ENCODE assay signal across 9 cellular contexts in genomic region chr4:88672987-88673386, GRCh38. TPM values are rescaled to one million over a fixed set of nuclear protein-coding genes. Genes with fewer than 3 reads are reported as not detected.
A peak's percentile ranks its signal among the peaks of the same experiment; 100 is the strongest.
DNase-seq lines count a peak whose midpoint lies in the region; ATAC-seq, FAIRE-seq and TF ChIP-seq lines count a peak whose summit lies in the region.
"Had no signal": no experiment of that assay in that cellular context is flagged by ENCODE, and none has a peak within 500 bp of the region (broad histone marks: within the 10 kb centered on the region; RNA-seq: fewer than 3 reads in every experiment).

No MANE protein-coding gene starts in this region.

- TF ChIP-seq CTCF in D721Med (IDR thresholded peaks at IDR 0.05; ENCODE audit: insufficient read depth, missing control alignments) (peak; percentile 86), type B pancreatic cell (conservative IDR thresholded peaks at IDR 0.05) (peak; percentile 78)
- TF ChIP-seq CTCF in activated CD8-positive, alpha-beta T cell treated with anti-CD3 and anti-CD28 coated beads for 36 hours (IDR thresholded peaks at IDR 0.05) = peak; percentile 57

- peaks cover 21% of the 10 kb centered on the region for H3K36me3 Mint-ChIP-seq in activated CD8-positive, alpha-beta T cell treated with anti-CD3 and anti-CD28 coated beads for 36 hours (ENCODE audit: low read depth)
- H3K36me3 Mint-ChIP-seq in type B pancreatic cell = peaks cover 9% of the 10 kb centered on the region

- POLR2A ChIA-PET in activated CD8-positive, alpha-beta T cell treated with anti-CD3 and anti-CD28 coated beads for 36 hours (lab: Charles Lee) = no interaction called here

- peaks cover 7% of the 10 kb centered on the region for H3K4me1 Mint-ChIP-seq in activated CD8-positive, alpha-beta T cell treated with anti-CD3 and anti-CD28 coated beads for 36 hours (ENCODE audit: low read depth)
- H3K4me1 Mint-ChIP-seq in type B pancreatic cell (ENCODE audit: unreplicated experiment) = peaks cover 4% of the 10 kb centered on the region

- peak; percentile 29 for FAIRE-seq in D721Med (lab: Jason Lieb, UNC)

- intact Hi-C loops in activated CD8-positive, alpha-beta T cell treated with anti-CD3 and anti-CD28 coated beads for 36 hours (cut with micrococcal nuclease) = loop anchor here (10.0 kb wide), 1 partner anchor 352 kb away; no protein-coding TSS in a partner anchor

- H3K4me3 Mint-ChIP-seq in activated CD8-positive, alpha-beta T cell treated with anti-CD3 and anti-CD28 coated beads for 36 hours = no peak overlapping the region
- no peak overlapping the region for H3K4me3 Mint-ChIP-seq in type B pancreatic cell
- H3K4me3 Mint-ChIP-seq: naive B cell had no signal

- ATAC-seq in GM18909 (IDR thresholded peaks at IDR 0.05; ENCODE audit: poor library complexity, unreplicated experiment) = peak; percentile 66
- peak; percentile 62 for ATAC-seq in activated CD8-positive, alpha-beta T cell treated with anti-CD3 and anti-CD28 coated beads for 36 hours

- H3K27ac Mint-ChIP-seq in activated CD8-positive, alpha-beta T cell treated with anti-CD3 and anti-CD28 coated beads for 36 hours = no peak overlapping the region
- no peak overlapping the region for H3K27ac Mint-ChIP-seq in type B pancreatic cell

- H3K9me3 Mint-ChIP-seq in activated CD8-positive, alpha-beta T cell treated with anti-CD3 and anti-CD28 coated beads for 36 hours = no peaks in the 10 kb centered on the region
- H3K9me3 Mint-ChIP-seq in type B pancreatic cell = no peaks in the 10 kb centered on the region
- H3K9me3 Mint-ChIP-seq: naive B cell had no signal

- H3K27me3 Mint-ChIP-seq in activated CD8-positive, alpha-beta T cell treated with anti-CD3 and anti-CD28 coated beads for 36 hours = no peaks in the 10 kb centered on the region
- no peaks in the 10 kb centered on the region for H3K27me3 Mint-ChIP-seq in type B pancreatic cell
- H3K27me3 Mint-ChIP-seq: naive B cell had no signal

- DNase-seq in D721Med (ENCODE audit: insufficient read length, low spot score) = no peak
- peak; percentile 48 to 69 for DNase-seq in Kasumi-1 (lab: John Stamatoyannopoulos, UW)
- peak; percentile 48 for DNase-seq in activated CD8-positive, alpha-beta T cell treated with anti-CD3 and anti-CD28 coated beads for 36 hours
- peak; percentile 39 for DNase-seq in iPS-NIHi11 (ENCODE audit: low spot score)
- DNase-seq in type B pancreatic cell (ENCODE audit: extremely low spot score, unreplicated experiment) = no peak
- no peak for DNase-seq in superior temporal gyrus (ENCODE audit: extremely low spot score)
- DNase-seq in NCI-H524 treated with DMSO at 0.1 percent for 48 hours (lab: John Stamatoyannopoulos, UW) = no peak
- DNase-seq: naive B cell had no signal

- CTCF ChIA-PET in activated CD8-positive, alpha-beta T cell treated with anti-CD3 and anti-CD28 coated beads for 36 hours (lab: Charles Lee) = interaction anchor here (0.7 to 1.9 kb wide), 16 partner anchors 10 to 447 kb away, joined by 3 to 9 read pairs (median 4); no protein-coding TSS in a partner anchor

RNA-seq across cellular contexts. Expression of gene NAP1L5, which starts 24.6 kb away (rescaled TPM):
- total RNA-seq in activated CD8-positive, alpha-beta T cell treated with anti-CD3 and anti-CD28 coated beads for 36 hours = 1 to 10 TPM; 5.4 to 5.8 TPM
- total RNA-seq in type B pancreatic cell (ENCODE audit: low replicate concordance) = 3.7 and 5.2 TPM in 2 replicates

Comparison
In these comparisons a context has a peak if more than half of its experiments do, and no peak if none do; other contexts are left out.
1. DNase-seq: peak in Kasumi-1 (2 of 2), activated CD8-positive, alpha-beta T cell treated with anti-CD3 and anti-CD28 coated beads for 36 hours (single experiment) and iPS-NIHi11 (single experiment); none in D721Med (single experiment), type B pancreatic cell (single experiment), superior temporal gyrus (single experiment) and NCI-H524 treated with DMSO at 0.1 percent for 48 hours (single experiment).
2. Peak in every context shown above with its lines, with median percentiles within 50 percentile points of each other: CTCF ChIP-seq.